ENCODE assay signal across 20 cellular contexts in genomic region chr1:20710450-20711284, GRCh38. TPM values are rescaled to one million over a fixed set of nuclear protein-coding genes. Genes with fewer than 3 reads are reported as not detected.
DNase-seq lines count a peak whose midpoint lies in the region; ATAC-seq, FAIRE-seq and TF ChIP-seq lines count a peak whose summit lies in the region.
"Had no signal": no experiment of that assay in that cellular context is flagged by ENCODE, and none has a peak within 500 bp of the region (broad histone marks: within the 10 kb centered on the region; RNA-seq: fewer than 3 reads in every experiment).

No MANE protein-coding gene starts in this region.

- peak overlapping the region; percentile 88 for H3K27ac Mint-ChIP-seq in nephron progenitor cell

- H2AFZ ChIP-seq in K562 (ENCODE audit: low read depth, low read length) = no peak overlapping the region

- POLR2A ChIA-PET in HEK293 (lab: Yijun Ruan, JAX) = no interaction called here
- POLR2A ChIA-PET in K562 (lab: Yijun Ruan, JAX) = interaction anchor here (0.8 kb wide), 1 partner anchor 49 kb away, joined by 3 read pairs; no protein-coding TSS in a partner anchor

- H3K27me3 ChIP-seq in K562 (ENCODE audit: control insufficient read depth in 2 of 2, insufficient read depth in 2 of 2, low read length in 2 of 2) = peaks cover 9 to 41% of the 10 kb centered on the region in 2 experiments; a peak in 4 of 5 replicates

- H3K4me3 Mint-ChIP-seq in nephron progenitor cell = no peak overlapping the region

- TF ChIP-seq POLR2A in K562 (conservative IDR thresholded peaks at IDR 0.05) = no peak

- peaks cover 2% of the 10 kb centered on the region for H3K9me1 ChIP-seq in K562 (ENCODE audit: control insufficient read depth, insufficient read depth, low read length)

- H4K20me1 ChIP-seq in K562 (replicated peaks; ENCODE audit: control insufficient read depth, insufficient read depth, low read length) = peaks cover 4% of the 10 kb centered on the region

- no peaks in the 10 kb centered on the region for H3K9me3 Mint-ChIP-seq in nephron progenitor cell

- no peaks in the 10 kb centered on the region for H3K36me3 Mint-ChIP-seq in nephron progenitor cell (ENCODE audit: low read depth)

- peaks cover 4% of the 10 kb centered on the region for H3K27me3 Mint-ChIP-seq in nephron progenitor cell (ENCODE audit: low read depth, poor library complexity)

- ATAC-seq in K562 (no peak), GM18858 (IDR thresholded peaks at IDR 0.05; ENCODE audit: unreplicated experiment) (no peak), HG02973 (IDR thresholded peaks at IDR 0.05; ENCODE audit: unreplicated experiment) (no peak)

- CTCF ChIA-PET in HEK293 (lab: Yijun Ruan, JAX) (interaction anchor here (0.5 to 1.7 kb wide), 3 partner anchors 14 to 145 kb away, joined by 4 to 7 read pairs (median 5); no protein-coding TSS in a partner anchor), K562 (lab: Yijun Ruan, JAX; ENCODE audit: low intra/inter-chr PET ratio) (interaction anchor here (0.7 kb wide), 1 partner anchor 19 kb away, joined by 3 read pairs; no protein-coding TSS in a partner anchor)

- H3K9ac ChIP-seq in K562 (ENCODE audit: insufficient read depth in 1 of 2, low read depth in 2 of 2, low read length in 2 of 2) = peak overlapping the region in 1 of 2 experiments; percentile 82; a peak in 2 of 4 replicates

- H3K79me2 ChIP-seq in K562 (ENCODE audit: control insufficient read depth, insufficient read depth, low read length) = no peaks in the 10 kb centered on the region

- H3K4me1 Mint-ChIP-seq in nephron progenitor cell = peaks cover 19% of the 10 kb centered on the region

- H3K4me3 ChIP-seq in HEK293 (ENCODE audit: low read depth, low read length) = no peak overlapping the region
- H3K4me3 ChIP-seq in K562 = no peak overlapping the region

- no peak for TF ChIP-seq RAD21 in K562 (CRISPR knock-in tag; conservative IDR thresholded peaks at IDR 0.05 in 1 of 2, IDR thresholded peaks at IDR 0.05 in 1 of 2)

- BruUV-seq in K562 (replicated peaks; lab: Mats Ljungman, UMichigan) = no TSS peak

- WGBS in K562 (ENCODE audit: insufficient coverage, low coverage, missing lambda C conversion rate) = 16% methylated on average over 18 of the region's 18 CpGs

- intact Hi-C loops in K562 (cut with micrococcal nuclease) = no loop called here

- H3K9me3 ChIP-seq in HEK293 (ENCODE audit: control insufficient read depth, insufficient read depth, low read depth, low read length) (no peaks in the 10 kb centered on the region), K562 (replicated peaks; ENCODE audit: control insufficient read depth, insufficient read depth, low read depth, low read length) (no peaks in the 10 kb centered on the region; the same call in 1 of the 2 replicates)

- peak; percentile 46 for DNase-seq in NCI-H146 (lab: John Stamatoyannopoulos, UW)
- no peak for DNase-seq in NCI-H146 treated with DMSO at 0.1 percent for 48 hours (lab: John Stamatoyannopoulos, UW; ENCODE audit: unreplicated experiment)
- no peak for DNase-seq in K562 (ENCODE audit: extremely low read depth in 1 of 4, low spot score in 3 of 4)
- DNase-seq in nephron progenitor cell = no peak
- no peak for DNase-seq in midbrain (lab: John Stamatoyannopoulos, UW)
- DNase-seq: COR-L47, DMS53, GOT3, NCI-H1048, NCI-H1930, NCI-H446 treated with DMSO at 0.1 percent for 48 hours, NCI-H774, SHP77 treated with DMSO at 0.1 percent for 48 hours had no signal

- TF ChIP-seq CTCF in HEK293 (tag by site-specific recombination; IDR thresholded peaks at IDR 0.05) = no peak
- no peak for TF ChIP-seq CTCF in K562 (IDR thresholded peaks at IDR 0.05 in 2 of 3, conservative IDR thresholded peaks at IDR 0.05 in 1 of 3; ENCODE audit: insufficient read depth in 2 of 3, low read depth in 1 of 3, low read length in 3 of 3)
- TF ChIP-seq CTCF in nephron progenitor cell (IDR thresholded peaks at IDR 0.05) = no peak

- in situ Hi-C loops in K562 (cut with MboI) = no loop called here

- no peak for TF ChIP-seq EP300 in K562 (IDR thresholded peaks at IDR 0.05; ENCODE audit: low read length)

- no peak for FAIRE-seq in K562 (lab: Jason Lieb, UNC)
- FAIRE-seq: A204.1, GM12891, RCC 7860 had no signal

- no peak overlapping the region for H3K4me2 ChIP-seq in K562 (ENCODE audit: insufficient read depth, low read length)

- H3K27ac ChIP-seq in HEK293 (ENCODE audit: extremely low read depth, low read depth, low read length) = no peak overlapping the region
- no peak overlapping the region for H3K27ac ChIP-seq in K562 (ENCODE audit: extremely low read depth, low read depth, low read length)
- H3K27ac ChIP-seq: C4-2B had no signal

- H3K36me3 ChIP-seq in HEK293 (ENCODE audit: control insufficient read depth in 2 of 2, insufficient read depth in 1 of 2, low read length in 2 of 2) (peaks cover 0 to 4% of the 10 kb centered on the region in 2 experiments; a peak in 1 of 3 replicates), K562 (ENCODE audit: control insufficient read depth, insufficient read depth, low read length) (no peaks in the 10 kb centered on the region)

- H3K4me1 ChIP-seq in HEK293 (ENCODE audit: control insufficient read depth, insufficient read depth, low read length) (no peaks in the 10 kb centered on the region), K562 (replicated peaks in 1 of 2; ENCODE audit: control insufficient read depth in 2 of 2, insufficient read depth in 2 of 2, low read length in 2 of 2) (peaks cover 5 to 30% of the 10 kb centered on the region in 2 experiments; a peak in 3 of 5 replicates)

TF ChIP-seq in HEK293, 187 proteins besides CTCF, POLR2A, EP300 and RAD21 (continues in another document):
- TF ChIP-seq ZNF221 (tag by site-specific recombination; IDR thresholded peaks at IDR 0.05; ENCODE audit: borderline replicate concordance) = no peak

TF ChIP-seq in K562, 482 proteins besides CTCF, POLR2A, EP300 and RAD21 (continues in another document):
- TF ChIP-seq SRSF3 (IDR thresholded peaks at IDR 0.05; ENCODE audit: insufficient read depth, low read length) = no peak

RNA-seq across cellular contexts. Expression of gene KIF17, which starts 7.1 kb away (rescaled TPM):
- 0.69 TPM in 1 of 2 replicates, not detected in the other for total RNA-seq in K562 (2011; cell fraction: chromatin; rRNA removed; ENCODE audit: low replicate concordance)
- 0.50 and 0.66 TPM in 2 replicates for total RNA-seq in K562 (2011; cell fraction: nucleolus; rRNA removed)
- 0.22 TPM in 1 of 2 replicates, not detected in the other for total RNA-seq in K562 (2011; cell fraction: nucleoplasm; rRNA removed)
- total RNA-seq in K562 (2014; rRNA removed) = 0.12 TPM in 1 of 2 replicates, not detected in the other
- not detected in 2 replicates for total RNA-seq in K562 (2014; rRNA removed; fragmentation: Illumina TruSeq; extraction: Trizol)
- total RNA-seq in K562 (2015; rRNA removed; fragmentation: Illumina TruSeq; extraction: Trizol) = not detected in 2 replicates
- total RNA-seq in K562 (2021) = 0.11 and 0.47 TPM in 2 replicates
- polyA plus RNA-seq in K562 (2011; rRNA removed) = 0.08 and 0.10 TPM in 2 replicates
- 0.06 and 0.31 TPM in 2 replicates for polyA plus RNA-seq in K562 (2011; cell fraction: cytosol; rRNA removed)
- 0.17 and 0.50 TPM in 2 replicates for polyA plus RNA-seq in K562 (2011; cell fraction: nucleus; rRNA removed)
- 0.10 and 0.28 TPM in 2 replicates for polyA plus RNA-seq in K562 (2012)
- polyA plus RNA-seq in K562 (2014; fragmentation: Illumina TruSeq; extraction: Trizol) = 0.04 TPM in 1 of 2 replicates, not detected in the other
- polyA plus RNA-seq in K562 (2014; fragmentation: Nextera tagmentation; extraction: Ambion mirVana) = under 1 TPM in 1 of 2 experiments, not detected in 1; 0.04 TPM
- polyA plus RNA-seq in K562 (2014; rRNA removed) = 0.27 TPM in 1 of 2 replicates, not detected in the other
- polyA minus RNA-seq in K562 (2011; rRNA and poly(A)+ RNA removed) = 0.36 and 0.46 TPM in 2 replicates
- 0.29 TPM in 1 of 2 replicates, not detected in the other for polyA minus RNA-seq in K562 (2011; cell fraction: cytosol; rRNA and poly(A)+ RNA removed)
- 0.11 and 0.27 TPM in 2 replicates for polyA minus RNA-seq in K562 (2011; cell fraction: nucleus; rRNA and poly(A)+ RNA removed)

RNA-seq across cellular contexts. Expression of gene SH2D5, which starts 21.8 kb away (rescaled TPM):
- total RNA-seq in K562 (2011; cell fraction: chromatin; rRNA removed; ENCODE audit: low replicate concordance) = 0.25 TPM in 1 of 2 replicates, not detected in the other
- total RNA-seq in K562 (2011; cell fraction: nucleolus; rRNA removed) = 0.17 and 0.26 TPM in 2 replicates
- total RNA-seq in K562 (2011; cell fraction: nucleoplasm; rRNA removed) = 0.22 TPM in 1 of 2 replicates, not detected in the other
- not detected in 2 replicates for total RNA-seq in K562 (2014; rRNA removed)
- total RNA-seq in K562 (2014; rRNA removed; fragmentation: Illumina TruSeq; extraction: Trizol) = not detected in 2 replicates
- total RNA-seq in K562 (2015; rRNA removed; fragmentation: Illumina TruSeq; extraction: Trizol) = 0.04 TPM in 1 of 2 replicates, not detected in the other
- total RNA-seq in K562 (2021) = 0.11 TPM in 1 of 2 replicates, not detected in the other
- polyA plus RNA-seq in K562 (2011; rRNA removed) = 0.03 and 0.06 TPM in 2 replicates
- 0.03 TPM in 1 of 2 replicates, not detected in the other for polyA plus RNA-seq in K562 (2011; cell fraction: cytosol; rRNA removed)
- 0.13 and 0.15 TPM in 2 replicates for polyA plus RNA-seq in K562 (2011; cell fraction: nucleus; rRNA removed)
- polyA plus RNA-seq in K562 (2012) = not detected in 2 replicates
- 0.10 TPM in 1 of 2 replicates, not detected in the other for polyA plus RNA-seq in K562 (2014; fragmentation: Illumina TruSeq; extraction: Trizol)
- not detected for polyA plus RNA-seq in K562 (2014; fragmentation: Nextera tagmentation; extraction: Ambion mirVana)
- polyA plus RNA-seq in K562 (2014; rRNA removed) = not detected in 2 replicates
- polyA minus RNA-seq in K562 (2011; rRNA and poly(A)+ RNA removed) = not detected in 2 replicates
- not detected in 2 replicates for polyA minus RNA-seq in K562 (2011; cell fraction: cytosol; rRNA and poly(A)+ RNA removed)
- polyA minus RNA-seq in K562 (2011; cell fraction: nucleus; rRNA and poly(A)+ RNA removed) = 0.13 TPM in 1 of 2 replicates, not detected in the other

RNA-seq across cellular contexts. Expression of gene DDOST, which starts 49.5 kb away (rescaled TPM):
- 175 and 296 TPM in 2 replicates for total RNA-seq in K562 (2011; cell fraction: chromatin; rRNA removed; ENCODE audit: low replicate concordance)
- 446 and 467 TPM in 2 replicates for total RNA-seq in K562 (2011; cell fraction: nucleolus; rRNA removed)
- 312 and 382 TPM in 2 replicates for total RNA-seq in K562 (2011; cell fraction: nucleoplasm; rRNA removed)
- total RNA-seq in K562 (2014; rRNA removed) = 209 and 254 TPM in 2 replicates
- 148 and 173 TPM in 2 replicates for total RNA-seq in K562 (2014; rRNA removed; fragmentation: Illumina TruSeq; extraction: Trizol)
- 240 and 241 TPM in 2 replicates for total RNA-seq in K562 (2015; rRNA removed; fragmentation: Illumina TruSeq; extraction: Trizol)
- 204 and 214 TPM in 2 replicates for total RNA-seq in K562 (2021)
- 260 and 287 TPM in 2 replicates for polyA plus RNA-seq in K562 (2011; rRNA removed)
- 342 and 406 TPM in 2 replicates for polyA plus RNA-seq in K562 (2011; cell fraction: cytosol; rRNA removed)
- 69.7 and 99.0 TPM in 2 replicates for polyA plus RNA-seq in K562 (2011; cell fraction: nucleus; rRNA removed)
- 227 and 356 TPM in 2 replicates for polyA plus RNA-seq in K562 (2012)
- 255 and 267 TPM in 2 replicates for polyA plus RNA-seq in K562 (2014; fragmentation: Illumina TruSeq; extraction: Trizol)
- polyA plus RNA-seq in K562 (2014; fragmentation: Nextera tagmentation; extraction: Ambion mirVana) = 100 to 1,000 TPM; 185 to 306 TPM
- 222 and 268 TPM in 2 replicates for polyA plus RNA-seq in K562 (2014; rRNA removed)
- 217 and 219 TPM in 2 replicates for polyA minus RNA-seq in K562 (2011; rRNA and poly(A)+ RNA removed)
- 93.0 and 124 TPM in 2 replicates for polyA minus RNA-seq in K562 (2011; cell fraction: cytosol; rRNA and poly(A)+ RNA removed)
- polyA minus RNA-seq in K562 (2011; cell fraction: nucleus; rRNA and poly(A)+ RNA removed) = 35.7 and 64.2 TPM in 2 replicates
